28 cellular contexts compared by ENCODE assay signal in the genomic region with DNA sequence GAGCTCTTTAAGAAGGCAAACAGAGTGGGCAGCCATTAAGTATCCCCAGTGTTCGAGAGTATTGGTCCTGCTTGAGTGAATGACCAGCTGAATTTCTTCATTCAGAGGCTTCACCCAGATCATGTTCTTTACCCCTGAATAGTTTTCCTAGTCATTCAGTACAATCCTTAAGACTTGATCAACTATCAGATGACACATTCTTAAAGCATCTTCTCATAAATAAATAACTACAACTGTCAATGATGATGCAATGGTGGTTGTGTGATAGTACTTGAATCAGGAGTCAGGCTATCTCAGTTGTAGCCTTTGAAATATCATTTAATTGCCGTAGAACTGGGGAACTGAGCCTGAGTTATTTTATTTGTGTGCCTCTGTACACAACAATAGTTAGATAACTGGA.
"Had no signal": no experiment of that assay in that cellular context is flagged by ENCODE, and none has a peak within 500 bp of the region (broad histone marks: within the 10 kb centered on the region; RNA-seq: fewer than 3 reads in every experiment).

No MANE protein-coding gene starts in this region.

- H3K27ac ChIP-seq: ascending aorta, body of pancreas, SJCRH30, VCaP had no signal

- ATAC-seq: activated naive CD4-positive, alpha-beta T cell treated with anti-CD3 and anti-CD28 coated beads, Interleukin-2, amount 50 U/mL, for 72 hours; activated naive CD8-positive, alpha-beta T cell treated with anti-CD3 and anti-CD28 coated beads, Interleukin-2, amount 50 U/mL, for 24 hours; activated T-cell treated with anti-CD3 and anti-CD28 coated beads, Interleukin-2, amount 50 U/mL, for 4 hours; body of pancreas; Panc1 had no signal

- H3K9ac ChIP-seq: SK-N-SH had no signal

- DNase-seq: activated CD4-positive, alpha-beta memory T cell treated with anti-CD3 and anti-CD28 coated beads for 36 hours; activated CD4-positive, alpha-beta T cell treated with anti-CD3 and anti-CD28 coated beads, Interleukin-2, amount 10 ng/mL, durations not matched to agents 7 days and 5 days; activated CD4-positive, CD25-positive, alpha-beta regulatory T cell; activated CD8-positive, alpha-beta memory T cell treated with anti-CD3 and anti-CD28 coated beads for 24 hours; activated effector memory CD4-positive, alpha-beta T cell treated with anti-CD3 and anti-CD28 coated beads, Interleukin-2, amount 50 U/mL, for 16 hours; activated naive CD4-positive, alpha-beta T cell treated with Interleukin-2 at 50 U/mL for 16 hours; activated naive CD8-positive, alpha-beta T cell treated with anti-CD3 and anti-CD28 coated beads, Interleukin-2, amount 50 U/mL, for 24 hours; activated T-cell treated with anti-CD3 and anti-CD28 coated beads, Interleukin-2, amount 50 U/mL, for 4 hours; amniotic stem cell; body of pancreas; Kasumi-1; KBM-7; NCI-H1105 treated with DMSO at 0.1 percent for 48 hours; NCI-H1436 treated with DMSO at 0.1 percent for 48 hours; NCI-H2081; NCI-H2227 treated with DMSO at 0.1 percent for 48 hours; NCI-H526; NCI-H82; OCI-M1; Right ventricle myocardium superior; RPMI8226; SJCRH30; SK-N-SH; T-helper 1 cell had no signal

- H3K4me3 ChIP-seq: ascending aorta, body of pancreas, SJCRH30 had no signal

- H3K4me1 ChIP-seq: ascending aorta, body of pancreas, SJCRH30 had no signal

- H3K36me3 ChIP-seq: ascending aorta, SJCRH30 had no signal

- H3K27me3 ChIP-seq: ascending aorta, body of pancreas had no signal

- H3K9me3 ChIP-seq: ascending aorta, body of pancreas, SJCRH30, SK-N-SH had no signal

- H3K4me2 ChIP-seq: SK-N-SH had no signal
